1 cellular context compared by ENCODE assay signal in genomic region chr14:101947577-101947903, GRCh38.
TF ChIP-seq lines count a peak whose summit lies in the region.

No MANE protein-coding gene starts in this region.

TF ChIP-seq in GM12878, 131 proteins besides CTCF, POLR2A, EP300 and RAD21 (continued from another document):
- TF ChIP-seq IRF3 (IDR thresholded peaks at IDR 0.05) (no peak), JUNB (IDR thresholded peaks at IDR 0.05) (no peak), NKRF (conservative IDR thresholded peaks at IDR 0.05) (peak; percentile 75)
